Comparison of ENCODE assay signal across 14 cellular contexts in genomic region chr5:177491983-177492746, GRCh38. TPM values are rescaled to one million over a fixed set of nuclear protein-coding genes. Genes with fewer than 3 reads are reported as not detected.
DNase-seq lines count a peak whose midpoint lies in the region; ATAC-seq and TF ChIP-seq lines count a peak whose summit lies in the region.
"Had no signal": no experiment of that assay in that cellular context is flagged by ENCODE, and none has a peak within 500 bp of the region (broad histone marks: within the 10 kb centered on the region; RNA-seq: fewer than 3 reads in every experiment).

No MANE protein-coding gene starts in this region.

- peaks cover 44% of the 10 kb centered on the region for H3K4me1 Mint-ChIP-seq in stimulated activated effector memory CD8-positive, alpha-beta T cell treated with anti-CD3 and anti-CD28 coated beads, Interleukin-12 subunit alpha, Interleukin-12 subunit beta, amount 100 ng/mL, for 72 hours

- H3K27me3 ChIP-seq in RWPE2 (ENCODE audit: insufficient read depth, poor library complexity, severe bottlenecking): no peaks in the 10 kb centered on the region
- H3K27me3 ChIP-seq in gastroesophageal sphincter: no peaks in the 10 kb centered on the region

- H3K36me3 ChIP-seq in RWPE2 (ENCODE audit: low read depth) (peaks cover 85% of the 10 kb centered on the region), gastroesophageal sphincter (peaks cover 0 to 58% of the 10 kb centered on the region in 2 donors)

- WGBS in gastroesophageal sphincter (ENCODE audit: low coverage in 1 of 2), 2 donors: 50% methylated on average over 13 of the region's 54 CpGs; no CpG with 5 or more reads in 1 of the 2 donors

- in situ Hi-C loops in GM13977 (cut with MboI; ENCODE audit: low pct_unique_long_range_greater_than_20kb, low sequenced_read_pairs, unreplicated experiment): no loop called here

- H3K27ac Mint-ChIP-seq in stimulated activated effector memory CD8-positive, alpha-beta T cell treated with anti-CD3 and anti-CD28 coated beads, Interleukin-12 subunit alpha, Interleukin-12 subunit beta, amount 100 ng/mL, for 72 hours: peak overlapping the region; percentile 54
- H3K27ac Mint-ChIP-seq: memory B cell had no signal

- DNase-seq in GM13977 (ENCODE audit: low spot score): peak; percentile 20
- no peak for DNase-seq in RWPE2 (ENCODE audit: low spot score)
- DNase-seq in stimulated activated effector memory CD8-positive, alpha-beta T cell treated with anti-CD3 and anti-CD28 coated beads, Interleukin-12 subunit alpha, Interleukin-12 subunit beta, amount 100 ng/mL, for 72 hours (ENCODE audit: low spot score in 2 of 2): no peak
- DNase-seq in GM03348 (ENCODE audit: low spot score): no peak
- no peak for DNase-seq in A172 (ENCODE audit: low spot score)
- no peak for DNase-seq in NCI-H146 (lab: John Stamatoyannopoulos, UW)
- DNase-seq: activated CD4-positive, alpha-beta T cell treated with anti-CD3 and anti-CD28 coated beads, Interleukin-2, amount 50 U/mL, for 4 hours; activated effector memory CD4-positive, alpha-beta T cell treated with Interleukin-2 at 50 U/mL for 16 hours; effector CD8-positive, alpha-beta T cell; foreskin melanocyte; NCI-H2081 had no signal

- no peaks in the 10 kb centered on the region for H3K9me3 Mint-ChIP-seq in stimulated activated effector memory CD8-positive, alpha-beta T cell treated with anti-CD3 and anti-CD28 coated beads, Interleukin-12 subunit alpha, Interleukin-12 subunit beta, amount 100 ng/mL, for 72 hours
- H3K9me3 Mint-ChIP-seq: memory B cell had no signal

- no peak for TF ChIP-seq POLR2A in gastroesophageal sphincter (IDR thresholded peaks at IDR 0.05)

- ATAC-seq in RWPE2 (ENCODE audit: low read depth) (no peak), gastroesophageal sphincter (no peak)
- no peak for ATAC-seq in stimulated activated effector memory CD8-positive, alpha-beta T cell treated with anti-CD3 and anti-CD28 coated beads, Interleukin-12 subunit alpha, Interleukin-12 subunit beta, amount 100 ng/mL, for 72 hours

- H3K27ac ChIP-seq in RWPE2 (ENCODE audit: poor library complexity, severe bottlenecking) (peak overlapping the region; percentile 96), gastroesophageal sphincter (peak overlapping the region; percentile 96 to 99 (median 99))
- H3K27ac ChIP-seq: C4-2B had no signal

- H3K4me3 Mint-ChIP-seq in stimulated activated effector memory CD8-positive, alpha-beta T cell treated with anti-CD3 and anti-CD28 coated beads, Interleukin-12 subunit alpha, Interleukin-12 subunit beta, amount 100 ng/mL, for 72 hours: no peak overlapping the region
- H3K4me3 Mint-ChIP-seq: memory B cell had no signal

- H3K36me3 Mint-ChIP-seq in stimulated activated effector memory CD8-positive, alpha-beta T cell treated with anti-CD3 and anti-CD28 coated beads, Interleukin-12 subunit alpha, Interleukin-12 subunit beta, amount 100 ng/mL, for 72 hours: peaks cover 46% of the 10 kb centered on the region

- no peak for TF ChIP-seq EP300 in gastroesophageal sphincter (IDR thresholded peaks at IDR 0.05)

- TF ChIP-seq CTCF in GM13977 (IDR thresholded peaks at IDR 0.05; ENCODE audit: extremely low read depth, insufficient read depth, missing control alignments) (no peak), RWPE2 (IDR thresholded peaks at IDR 0.05; ENCODE audit: poor library complexity, severe bottlenecking) (no peak), gastroesophageal sphincter (IDR thresholded peaks at IDR 0.05) (no peak)

- H3K9me3 ChIP-seq in RWPE2 (ENCODE audit: severe bottlenecking) (no peaks in the 10 kb centered on the region), gastroesophageal sphincter (no peaks in the 10 kb centered on the region)

- H3K4me1 ChIP-seq in RWPE2 (ENCODE audit: insufficient read depth, poor library complexity, severe bottlenecking) (peaks cover 26% of the 10 kb centered on the region), gastroesophageal sphincter (peaks cover 5 to 96% (median 69%) of the 10 kb centered on the region in 3 donors)

- H3K4me3 ChIP-seq in RWPE2 (ENCODE audit: severe bottlenecking) (no peak overlapping the region), gastroesophageal sphincter (peak overlapping the region in 1 of 2 donors; percentile 97)

RNA-seq across cellular contexts. Expression of gene PDLIM7, which starts 5.2 kb away (rescaled TPM):
- total RNA-seq in gastroesophageal sphincter: 100 to 1,000 TPM; 336 to 863 (median 437) TPM
- 189 and 215 TPM in 2 replicates for total RNA-seq in A172 (2014; rRNA removed; shearing (Covaris generic))

RNA-seq across cellular contexts. Expression of gene DOK3, which starts 17.5 kb away (rescaled TPM):
- 10 to 100 TPM in 1 of 4 donors, 1 to 10 TPM in 3; 6.1 to 16.6 (median 6.6) TPM for total RNA-seq in gastroesophageal sphincter
- total RNA-seq in A172 (2014; rRNA removed; shearing (Covaris generic)): 0.19 and 1.7 TPM in 2 replicates

RNA-seq across cellular contexts. Expression of gene DBN1, which starts 18.7 kb away (rescaled TPM):
- total RNA-seq in gastroesophageal sphincter: 100 to 1,000 TPM in 3 of 4 donors, 10 to 100 TPM in 1; 87.1 to 154 (median 124) TPM
- 343 and 354 TPM in 2 replicates for total RNA-seq in A172 (2014; rRNA removed; shearing (Covaris generic))

RNA-seq across cellular contexts. Expression of gene DDX41, which starts 24.6 kb away (rescaled TPM):
- total RNA-seq in gastroesophageal sphincter: 10 to 100 TPM; 64.5 to 80.8 (median 68.5) TPM
- total RNA-seq in A172 (2014; rRNA removed; shearing (Covaris generic)): 153 and 154 TPM in 2 replicates

RNA-seq across cellular contexts. Expression of gene PRR7, which starts 45.6 kb away (rescaled TPM):
- total RNA-seq in gastroesophageal sphincter: 1 to 10 TPM in 3 of 4 donors, not detected in 1; 1.6 to 2.7 (median 2.2) TPM
- 58.8 and 72.4 TPM in 2 replicates for total RNA-seq in A172 (2014; rRNA removed; shearing (Covaris generic))
